ENCODE assay signal across 1 cellular context in genomic region chr4:128061566-128062536, GRCh38.
TF ChIP-seq lines count a peak whose summit lies in the region.

No MANE protein-coding gene starts in this region.

TF ChIP-seq in K562, 482 proteins besides CTCF, POLR2A, EP300 and RAD21 (continued from another document and continues in another):
- TF ChIP-seq ZNF277 (CRISPR knock-in tag; IDR thresholded peaks at IDR 0.05; ENCODE audit: borderline replicate concordance), result no peak
- peak; percentile 16 for TF ChIP-seq PRDM10 (IDR thresholded peaks at IDR 0.05; ENCODE audit: partially characterized antibody)
- no peak for TF ChIP-seq PRPF4 (IDR thresholded peaks at IDR 0.05; ENCODE audit: insufficient read depth, low read depth, low read length, poor library complexity, severe bottlenecking)
- TF ChIP-seq RFX7 (CRISPR knock-in tag; IDR thresholded peaks at IDR 0.05), result no peak
- TF ChIP-seq ARID3A (IDR thresholded peaks at IDR 0.05; ENCODE audit: borderline replicate concordance, low read depth, low read length), result no peak
- no peak for TF ChIP-seq NFYB (IDR thresholded peaks at IDR 0.05; ENCODE audit: extremely low read depth, insufficient read length)
- no peak for TF ChIP-seq CEBPZ (IDR thresholded peaks at IDR 0.05; ENCODE audit: borderline replicate concordance, low read depth, low read length)
- TF ChIP-seq ZSCAN32 (CRISPR knock-in tag; IDR thresholded peaks at IDR 0.05), result no peak
- TF ChIP-seq U2AF2 (optimal IDR thresholded peaks at IDR 0.05; ENCODE audit: low read depth, low read length), result no peak
- TF ChIP-seq GTF3C2 (IDR thresholded peaks at IDR 0.05; ENCODE audit: borderline replicate concordance, extremely low read depth, insufficient read length), result no peak
- TF ChIP-seq PTBP1 (IDR thresholded peaks at IDR 0.05; ENCODE audit: low read depth, low read length), result no peak
- TF ChIP-seq HNRNPLL (IDR thresholded peaks at IDR 0.05; ENCODE audit: low read depth, low read length, poor library complexity, severe bottlenecking), result peak; percentile 48
- peak; percentile 28; the same call in 1 of the 2 replicates for TF ChIP-seq CREM (IDR thresholded peaks at IDR 0.05; ENCODE audit: low read depth)
- TF ChIP-seq ZC3H8 (IDR thresholded peaks at IDR 0.05), result no peak
- TF ChIP-seq ZFP36 (IDR thresholded peaks at IDR 0.05; ENCODE audit: low read depth, low read length, partially characterized antibody), result no peak
- no peak for TF ChIP-seq SRSF1 (IDR thresholded peaks at IDR 0.05; ENCODE audit: low read depth, low read length)
- no peak for TF ChIP-seq ARNT (IDR thresholded peaks at IDR 0.05)
- no peak for TF ChIP-seq ETV6 (IDR thresholded peaks at IDR 0.05; ENCODE audit: borderline replicate concordance in 1 of 2, low read depth in 2 of 2, low read length in 1 of 2)
- TF ChIP-seq ETV6 (CRISPR knock-in tag; IDR thresholded peaks at IDR 0.05; ENCODE audit: borderline replicate concordance), result peak; percentile 44; the same call in 1 of the 2 replicates
- no peak for TF ChIP-seq CBX2 (IDR thresholded peaks at IDR 0.05; ENCODE audit: insufficient read depth, low read length, poor library complexity, severe bottlenecking)
- TF ChIP-seq ZNF263 (CRISPR knock-in tag; IDR thresholded peaks at IDR 0.05; ENCODE audit: borderline replicate concordance), result no peak
- TF ChIP-seq MYC (IDR thresholded peaks at IDR 0.05; ENCODE audit: low read depth, low read length), result no peak; the same call in 1 of the 2 replicates
- TF ChIP-seq MYC (CRISPR knock-in tag; IDR thresholded peaks at IDR 0.05; ENCODE audit: borderline replicate concordance, low read depth), result no peak
- no peak for TF ChIP-seq BRF2 (IDR thresholded peaks at IDR 0.05; ENCODE audit: borderline replicate concordance, insufficient read depth, insufficient read length)
- TF ChIP-seq RBM34 (IDR thresholded peaks at IDR 0.05; ENCODE audit: borderline replicate concordance, insufficient read depth, low read length), result no peak
- TF ChIP-seq HNRNPL (IDR thresholded peaks at IDR 0.05; ENCODE audit: low read depth, low read length), result 0 out of 2 replicates have a peak, but pooled peaks have one; percentile 67
- no peak for TF ChIP-seq PML (IDR thresholded peaks at IDR 0.05; ENCODE audit: low read length)
- TF ChIP-seq JUN (IDR thresholded peaks at IDR 0.05; ENCODE audit: borderline replicate concordance, low read depth, low read length), result no peak
- TF ChIP-seq JUN (CRISPR knock-in tag; IDR thresholded peaks at IDR 0.05; ENCODE audit: borderline replicate concordance), result no peak
- TF ChIP-seq BHLHE40 (IDR thresholded peaks at IDR 0.05; ENCODE audit: low read length), result no peak
- TF ChIP-seq TRIM24 (IDR thresholded peaks at IDR 0.05), result no peak
- TF ChIP-seq MITF (IDR thresholded peaks at IDR 0.05), result no peak
- TF ChIP-seq ZNF586 (CRISPR knock-in tag; conservative IDR thresholded peaks at IDR 0.05), result no peak
- no peak for TF ChIP-seq KLF13 (tag; IDR thresholded peaks at IDR 0.05; ENCODE audit: borderline replicate concordance, low read depth)
- no peak for TF ChIP-seq WHSC1 (IDR thresholded peaks at IDR 0.05; ENCODE audit: low read length)
